In genomic region chr3:183085634-183086390, GRCh38 we compare ENCODE assay signal across 8 cellular contexts. TPM values are rescaled to one million over a fixed set of nuclear protein-coding genes. Genes with fewer than 3 reads are reported as not detected.
DNase-seq lines count a peak whose midpoint lies in the region; ATAC-seq, FAIRE-seq and TF ChIP-seq lines count a peak whose summit lies in the region.

No MANE protein-coding gene starts in this region.

- H3K27me3 ChIP-seq in endothelial cell of umbilical vein (ENCODE audit: control insufficient read depth in 2 of 2, insufficient read depth in 2 of 2, low read length in 2 of 2) (no peaks in the 10 kb centered on the region), testis (no peaks in the 10 kb centered on the region)

- H3K4me2 ChIP-seq in endothelial cell of umbilical vein (ENCODE audit: insufficient read depth, low read length): no peak overlapping the region

- no peak overlapping the region for H3K4me3 Mint-ChIP-seq in activated naive CD8-positive, alpha-beta T cell treated with anti-CD3 and anti-CD28 coated beads, Interleukin-2, amount 10 ng/mL, durations not matched to agents 7 days and 5 days
- H3K4me3 Mint-ChIP-seq in activated naive CD8-positive, alpha-beta T cell treated with anti-CD3 and anti-CD28 coated beads for 36 hours: no peak overlapping the region

- H3K36me3 Mint-ChIP-seq in activated naive CD8-positive, alpha-beta T cell treated with anti-CD3 and anti-CD28 coated beads, Interleukin-2, amount 10 ng/mL, durations not matched to agents 7 days and 5 days: peaks cover 50% of the 10 kb centered on the region
- H3K36me3 Mint-ChIP-seq in activated naive CD8-positive, alpha-beta T cell treated with anti-CD3 and anti-CD28 coated beads for 36 hours: peaks cover 46% of the 10 kb centered on the region

- H3K9me3 Mint-ChIP-seq in activated naive CD8-positive, alpha-beta T cell treated with anti-CD3 and anti-CD28 coated beads, Interleukin-2, amount 10 ng/mL, durations not matched to agents 7 days and 5 days: peaks cover 1% of the 10 kb centered on the region
- H3K9me3 Mint-ChIP-seq in activated naive CD8-positive, alpha-beta T cell treated with anti-CD3 and anti-CD28 coated beads for 36 hours: no peaks in the 10 kb centered on the region

- H3K9ac ChIP-seq in endothelial cell of umbilical vein (replicated peaks; ENCODE audit: extremely low read depth, insufficient read depth, low read length): no peak overlapping the region

- no peak overlapping the region for H2AFZ ChIP-seq in endothelial cell of umbilical vein (ENCODE audit: low read depth, low read length)

- no peaks in the 10 kb centered on the region for H3K4me1 ChIP-seq in endothelial cell of umbilical vein (ENCODE audit: control insufficient read depth, extremely low read depth, insufficient read depth, low read length)
- no peaks in the 10 kb centered on the region for H3K4me1 ChIP-seq in testis

- H3K9me3 ChIP-seq in endothelial cell of umbilical vein (replicated peaks; ENCODE audit: control insufficient read depth, insufficient read depth, low read length): no peaks in the 10 kb centered on the region
- H3K9me3 ChIP-seq in testis: no peaks in the 10 kb centered on the region

- peak overlapping the region; percentile 32 for H3K27ac Mint-ChIP-seq in activated naive CD8-positive, alpha-beta T cell treated with anti-CD3 and anti-CD28 coated beads, Interleukin-2, amount 10 ng/mL, durations not matched to agents 7 days and 5 days
- H3K27ac Mint-ChIP-seq in activated naive CD8-positive, alpha-beta T cell treated with anti-CD3 and anti-CD28 coated beads for 36 hours: no peak overlapping the region

- H4K20me1 ChIP-seq in endothelial cell of umbilical vein (replicated peaks; ENCODE audit: control insufficient read depth, extremely low read depth, insufficient read depth, low read length): no peaks in the 10 kb centered on the region

- no peaks in the 10 kb centered on the region for H3K79me2 ChIP-seq in endothelial cell of umbilical vein (ENCODE audit: control insufficient read depth, insufficient read depth, low read length)

- POLR2A ChIA-PET in activated naive CD8-positive, alpha-beta T cell treated with anti-CD3 and anti-CD28 coated beads, Interleukin-2, amount 10 ng/mL, durations not matched to agents 7 days and 5 days (lab: Charles Lee): no interaction called here
- POLR2A ChIA-PET in endothelial cell of umbilical vein (lab: Charles Lee): no interaction called here

- no peak for FAIRE-seq in endothelial cell of umbilical vein (lab: Jason Lieb, UNC)

- no peak overlapping the region for H3K4me3 ChIP-seq in endothelial cell of umbilical vein (replicated peaks in 1 of 3; ENCODE audit: insufficient read depth in 1 of 3, low read depth in 1 of 3, low read length in 3 of 3)
- H3K4me3 ChIP-seq in testis: no peak overlapping the region

- TF ChIP-seq POLR2A in endothelial cell of umbilical vein (IDR thresholded peaks at IDR 0.05; ENCODE audit: low read depth, low read length) (no peak), testis (IDR thresholded peaks at IDR 0.05) (no peak)

- ATAC-seq in activated naive CD8-positive, alpha-beta T cell treated with anti-CD3 and anti-CD28 coated beads, Interleukin-2, amount 10 ng/mL, durations not matched to agents 7 days and 5 days (ENCODE audit: low read depth): no peak
- ATAC-seq in HG03159 (IDR thresholded peaks at IDR 0.05; ENCODE audit: unreplicated experiment) (no peak), GM19328 (IDR thresholded peaks at IDR 0.05; ENCODE audit: unreplicated experiment) (no peak), HG03442 (IDR thresholded peaks at IDR 0.05; ENCODE audit: unreplicated experiment) (no peak)

- intact Hi-C loops in endothelial cell of umbilical vein (cut with micrococcal nuclease) (no loop called here), testis (cut with DNase I; ENCODE audit: low total_unique reads) (no loop called here)

- peaks cover 2 to 8% of the 10 kb centered on the region in 2 experiments for H3K36me3 ChIP-seq in endothelial cell of umbilical vein (ENCODE audit: control insufficient read depth in 2 of 2, extremely low read depth in 1 of 2, insufficient read depth in 2 of 2, low read length in 2 of 2)
- H3K36me3 ChIP-seq in testis (ENCODE audit: low read depth, missing control alignments): no peaks in the 10 kb centered on the region

- H3K27ac ChIP-seq in endothelial cell of umbilical vein (ENCODE audit: insufficient read depth, low read depth, low read length) (no peak overlapping the region), testis (no peak overlapping the region)

- TF ChIP-seq CTCF in endothelial cell of umbilical vein (IDR thresholded peaks at IDR 0.05; ENCODE audit: extremely low read depth in 1 of 2, insufficient read depth in 1 of 2, low read depth in 1 of 2, low read length in 2 of 2): peak; percentile 26 to 44
- TF ChIP-seq CTCF in testis (IDR thresholded peaks at IDR 0.05): peak in 2 of 3 experiments; percentile 6 to 43

- H3K27me3 Mint-ChIP-seq in activated naive CD8-positive, alpha-beta T cell treated with anti-CD3 and anti-CD28 coated beads, Interleukin-2, amount 10 ng/mL, durations not matched to agents 7 days and 5 days: no peaks in the 10 kb centered on the region
- no peaks in the 10 kb centered on the region for H3K27me3 Mint-ChIP-seq in activated naive CD8-positive, alpha-beta T cell treated with anti-CD3 and anti-CD28 coated beads for 36 hours

- no TSS peak for BruUV-seq in endothelial cell of umbilical vein (replicated peaks; lab: Mats Ljungman, UMichigan)

- no peaks in the 10 kb centered on the region for H3K9me1 ChIP-seq in endothelial cell of umbilical vein (replicated peaks; ENCODE audit: control insufficient read depth, extremely low read depth, insufficient read depth, low read length)

- no peak for DNase-seq in activated naive CD8-positive, alpha-beta T cell treated with anti-CD3 and anti-CD28 coated beads, Interleukin-2, amount 10 ng/mL, durations not matched to agents 7 days and 5 days
- DNase-seq in activated naive CD8-positive, alpha-beta T cell treated with anti-CD3 and anti-CD28 coated beads for 36 hours: no peak
- DNase-seq in NCI-H345 treated with DMSO at 0.1 percent for 48 hours (lab: John Stamatoyannopoulos, UW; ENCODE audit: unreplicated experiment) (peak; percentile 1), endothelial cell of umbilical vein (ENCODE audit: low read depth, low spot score) (no peak), testis (peak; percentile 53)

- H3K4me1 Mint-ChIP-seq in activated naive CD8-positive, alpha-beta T cell treated with anti-CD3 and anti-CD28 coated beads, Interleukin-2, amount 10 ng/mL, durations not matched to agents 7 days and 5 days: peaks cover 16% of the 10 kb centered on the region
- H3K4me1 Mint-ChIP-seq in activated naive CD8-positive, alpha-beta T cell treated with anti-CD3 and anti-CD28 coated beads for 36 hours: peaks cover 3% of the 10 kb centered on the region

- CTCF ChIA-PET in endothelial cell of umbilical vein (lab: Charles Lee): interaction anchor here (0.7 to 2.3 kb wide), 7 partner anchors 11 to 369 kb away, joined by 3 to 10 read pairs (median 5); partner anchors contain the start of gene MCCC1

- dilution Hi-C loops in endothelial cell of umbilical vein (cut with MboI; ENCODE audit: extremely low pct_ligation_motif_present, low sequenced_read_pairs): no loop called here

- WGBS in testis, 2 donors: 76% methylated on average over 9 of the region's 9 CpGs

TF ChIP-seq in endothelial cell of umbilical vein, 7 proteins besides CTCF, POLR2A, EP300 and RAD21:
- TF ChIP-seq FOS (IDR thresholded peaks at IDR 0.05; ENCODE audit: borderline replicate concordance, insufficient read depth, low read length): no peak
- TF ChIP-seq EZH2 (IDR thresholded peaks at IDR 0.05; ENCODE audit: borderline replicate concordance, low read depth, low read length, severe bottlenecking): no peak
- TF ChIP-seq JUN (IDR thresholded peaks at IDR 0.05; ENCODE audit: borderline replicate concordance, insufficient read depth, insufficient read length, low read depth): no peak
- no peak for TF ChIP-seq POLR2AphosphoS5 (IDR thresholded peaks at IDR 0.05; ENCODE audit: insufficient read depth, low read depth, low read length)
- no peak for TF ChIP-seq MYC (IDR thresholded peaks at IDR 0.05; ENCODE audit: low read depth, low read length)
- TF ChIP-seq GATA2 (IDR thresholded peaks at IDR 0.05; ENCODE audit: insufficient read depth, insufficient read length, low read depth, low read length): no peak
- TF ChIP-seq MAX (IDR thresholded peaks at IDR 0.05; ENCODE audit: insufficient read depth, insufficient read length): no peak

RNA-seq across cellular contexts. Expression of gene MCCC1, which starts 13.5 kb away (rescaled TPM):
- total RNA-seq in activated naive CD8-positive, alpha-beta T cell treated with anti-CD3 and anti-CD28 coated beads, Interleukin-2, amount 10 ng/mL, durations not matched to agents 7 days and 5 days: 10 to 100 TPM; 31.2 to 38.0 TPM
- total RNA-seq in activated naive CD8-positive, alpha-beta T cell treated with anti-CD3 and anti-CD28 coated beads for 36 hours: 10 to 100 TPM; 32.2 to 38.3 TPM
- total RNA-seq in endothelial cell of umbilical vein (19.7 and 22.7 TPM in 2 replicates), testis (10 to 100 TPM; 35.9 to 37.8 TPM)
- polyA plus RNA-seq in endothelial cell of umbilical vein (7.5 and 9.2 TPM in 2 replicates), testis (ENCODE audit: insufficient read depth, low read depth, low replicate concordance) (22.7 TPM)
- 10.6 and 11.5 TPM in 2 replicates for polyA plus RNA-seq in endothelial cell of umbilical vein (2011; cell fraction: cytosol; rRNA removed)
- 25.1 and 30.4 TPM in 2 replicates for polyA plus RNA-seq in endothelial cell of umbilical vein (2011; cell fraction: nucleus; rRNA removed)
- 17.0 and 17.4 TPM in 2 replicates for polyA plus RNA-seq in endothelial cell of umbilical vein (2012)
- 17.8 and 20.7 TPM in 2 replicates for polyA minus RNA-seq in endothelial cell of umbilical vein
- polyA minus RNA-seq in endothelial cell of umbilical vein (2011; cell fraction: cytosol; rRNA and poly(A)+ RNA removed): 12.1 TPM
- polyA minus RNA-seq in endothelial cell of umbilical vein (2011; cell fraction: nucleus; rRNA and poly(A)+ RNA removed): 17.5 and 29.3 TPM in 2 replicates

Comparison
In these comparisons a context has a peak if more than half of its experiments do, and no peak if none do; other contexts are left out.
1. DNase-seq: peak in NCI-H345 treated with DMSO at 0.1 percent for 48 hours (single experiment) and testis (single experiment); none in activated naive CD8-positive, alpha-beta T cell treated with anti-CD3 and anti-CD28 coated beads, Interleukin-2, amount 10 ng/mL, durations not matched to agents 7 days and 5 days (single experiment), activated naive CD8-positive, alpha-beta T cell treated with anti-CD3 and anti-CD28 coated beads for 36 hours (single experiment) and endothelial cell of umbilical vein (single experiment).